27 cellular contexts compared by ENCODE assay signal in the genomic region with DNA sequence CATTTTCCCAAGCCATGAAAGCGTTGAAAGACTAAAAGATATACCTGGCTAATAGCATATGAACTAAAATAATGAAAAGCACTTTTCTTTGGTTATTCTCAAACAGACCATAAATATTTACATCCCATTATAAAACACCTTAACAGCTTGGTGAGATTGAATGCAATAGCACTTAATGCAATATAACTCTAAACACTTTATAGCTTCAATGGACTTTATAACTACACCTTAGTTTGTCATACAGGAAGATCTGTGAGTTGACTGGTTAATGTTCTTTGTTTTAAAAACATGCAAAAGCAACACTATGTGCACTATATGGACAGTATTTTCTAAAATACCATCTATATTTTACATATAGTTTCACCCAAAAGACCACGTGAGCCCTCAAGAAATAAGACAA.
"Had no signal": no experiment of that assay in that cellular context is flagged by ENCODE, and none has a peak within 500 bp of the region (broad histone marks: within the 10 kb centered on the region; RNA-seq: fewer than 3 reads in every experiment).

No MANE protein-coding gene starts in this region.

- ATAC-seq: naive thymus-derived CD4-positive, alpha-beta T cell; pancreas; right cardiac atrium; sciatic nerve; stimulated activated effector memory CD8-positive, alpha-beta T cell treated with anti-CD3 and anti-CD28 coated beads, Interleukin-12 subunit alpha, Interleukin-12 subunit beta, amount 100 ng/mL, for 72 hours; upper lobe of right lung had no signal

- H3K4me3 Mint-ChIP-seq: mesothelial cell of epicardium; stimulated activated effector memory CD8-positive, alpha-beta T cell treated with anti-CD3 and anti-CD28 coated beads, Interleukin-12 subunit alpha, Interleukin-12 subunit beta, amount 100 ng/mL, for 72 hours; stimulated activated naive CD8-positive, alpha-beta T cell treated with anti-CD3 and anti-CD28 coated beads, Interleukin-15, Interleukin-2, amounts not matched to agents 100 ng/mL and 50 ng/mL, for 24 hours had no signal

- H3K9me3 Mint-ChIP-seq: stimulated activated effector memory CD8-positive, alpha-beta T cell treated with anti-CD3 and anti-CD28 coated beads, Interleukin-12 subunit alpha, Interleukin-12 subunit beta, amount 100 ng/mL, for 72 hours; stimulated activated naive CD8-positive, alpha-beta T cell treated with anti-CD3 and anti-CD28 coated beads, Interleukin-15, Interleukin-2, amounts not matched to agents 100 ng/mL and 50 ng/mL, for 24 hours had no signal

- H3K27me3 ChIP-seq: pancreas, spleen, suprapubic skin, tibial artery, upper lobe of right lung had no signal

- H3K27ac Mint-ChIP-seq: mesothelial cell of epicardium; stimulated activated effector memory CD8-positive, alpha-beta T cell treated with anti-CD3 and anti-CD28 coated beads, Interleukin-12 subunit alpha, Interleukin-12 subunit beta, amount 100 ng/mL, for 72 hours; stimulated activated naive CD8-positive, alpha-beta T cell treated with anti-CD3 and anti-CD28 coated beads, Interleukin-15, Interleukin-2, amounts not matched to agents 100 ng/mL and 50 ng/mL, for 24 hours had no signal

- H3K4me3 ChIP-seq: left ventricle myocardium inferior, lung, pancreas, prostate gland, skin epidermis, spleen, suprapubic skin, thoracic aorta, tibial artery, upper lobe of right lung had no signal

- DNase-seq: hippocampal formation; kidney; left ventricle myocardium inferior; mesendoderm; naive thymus-derived CD4-positive, alpha-beta T cell; nucleus accumbens; pancreas; posterior cingulate gyrus; retina; right cardiac atrium; spleen; stimulated activated CD4-positive, alpha-beta T cell treated with anti-CD3 and anti-CD28 coated beads, Interleukin-4, amount 100 ng/mL, for 24 hours; stimulated activated naive CD4-positive, alpha-beta T cell; tibial artery; trophoblast cell; upper lobe of right lung had no signal

- FAIRE-seq: islet of Langerhans, kidney, pancreas, urothelium cell line had no signal

- H3K27ac ChIP-seq: left ventricle myocardium inferior, pancreas, prostate gland, spleen, suprapubic skin, thoracic aorta, tibial artery, upper lobe of right lung had no signal

- H3K36me3 Mint-ChIP-seq: mesothelial cell of epicardium; stimulated activated effector memory CD8-positive, alpha-beta T cell treated with anti-CD3 and anti-CD28 coated beads, Interleukin-12 subunit alpha, Interleukin-12 subunit beta, amount 100 ng/mL, for 72 hours had no signal

- H3K36me3 ChIP-seq: left ventricle myocardium inferior, pancreas, prostate gland, spleen, suprapubic skin, thoracic aorta, tibial artery, upper lobe of right lung had no signal

- H3K9me3 ChIP-seq: pancreas, prostate gland, spleen, suprapubic skin, thoracic aorta, tibial artery, upper lobe of right lung had no signal

- H3K27me3 Mint-ChIP-seq: stimulated activated naive CD8-positive, alpha-beta T cell treated with anti-CD3 and anti-CD28 coated beads, Interleukin-15, Interleukin-2, amounts not matched to agents 100 ng/mL and 50 ng/mL, for 24 hours had no signal

- H3K4me1 ChIP-seq: left ventricle myocardium inferior, pancreas, prostate gland, suprapubic skin, tibial artery, upper lobe of right lung had no signal
